16 cellular contexts compared by ENCODE assay signal in genomic region chr1:187374742-187375141, GRCh38.
A peak's percentile ranks its signal among the peaks of the same experiment; 100 is the strongest.
DNase-seq lines count a peak whose midpoint lies in the region; ATAC-seq and TF ChIP-seq lines count a peak whose summit lies in the region.
"Had no signal": no experiment of that assay in that cellular context is flagged by ENCODE, and none has a peak within 500 bp of the region (broad histone marks: within the 10 kb centered on the region; RNA-seq: fewer than 3 reads in every experiment).

No MANE protein-coding gene starts in this region.

- TF ChIP-seq CTCF in progenitor cell of endocrine pancreas (IDR thresholded peaks at IDR 0.05; ENCODE audit: unreplicated experiment) = no peak
- no peak for TF ChIP-seq CTCF in breast epithelium (IDR thresholded peaks at IDR 0.05)
- no peak for TF ChIP-seq CTCF in foreskin fibroblast (IDR thresholded peaks at IDR 0.05; ENCODE audit: low read depth, low read length)

- H3K9ac ChIP-seq in HUES48 (ENCODE audit: low read depth, low read length) = no peak overlapping the region
- H3K9ac ChIP-seq in iPS-18a (ENCODE audit: low read length) = no peak overlapping the region

- ATAC-seq in GM21528 (IDR thresholded peaks at IDR 0.05; ENCODE audit: low FRiP score, unreplicated experiment) = no peak
- ATAC-seq: GM12878 had no signal

- H3K27ac ChIP-seq in HUES48 (ENCODE audit: low read depth, low read length) (peak overlapping the region; percentile 40), iPS-18a (ENCODE audit: low read length) (no peak overlapping the region), breast epithelium (no peak overlapping the region)

- no peak for TF ChIP-seq POLR2A in breast epithelium (IDR thresholded peaks at IDR 0.05)

- no peaks in the 10 kb centered on the region for H3K9me3 ChIP-seq in HUES48 (ENCODE audit: control insufficient read depth, insufficient read depth, low read length)
- no peaks in the 10 kb centered on the region for H3K9me3 ChIP-seq in iPS-18a (ENCODE audit: control insufficient read depth, low read depth, low read length)
- no peaks in the 10 kb centered on the region for H3K9me3 ChIP-seq in breast epithelium
- H3K9me3 ChIP-seq: BE2C had no signal

- H3K27ac Mint-ChIP-seq in progenitor cell of endocrine pancreas = peak overlapping the region; percentile 15
- H3K27ac Mint-ChIP-seq: CD4-positive, alpha-beta T cell had no signal

- H3K36me3 ChIP-seq in HUES48 (ENCODE audit: control insufficient read depth, insufficient read depth, low read length) (no peaks in the 10 kb centered on the region), iPS-18a (ENCODE audit: control insufficient read depth, low read depth, low read length) (no peaks in the 10 kb centered on the region), breast epithelium (no peaks in the 10 kb centered on the region)
- H3K36me3 ChIP-seq: BE2C had no signal

- H3K36me3 Mint-ChIP-seq in progenitor cell of endocrine pancreas (ENCODE audit: insufficient read depth) = no peaks in the 10 kb centered on the region

- H3K4me3 ChIP-seq in HUES48 (ENCODE audit: low read depth, low read length) = no peak overlapping the region
- H3K4me3 ChIP-seq in iPS-18a (ENCODE audit: low read length) = peak overlapping the region; percentile 6
- H3K4me3 ChIP-seq in breast epithelium = no peak overlapping the region
- H3K4me3 ChIP-seq in foreskin fibroblast (ENCODE audit: low read depth in 1 of 2, low read length in 2 of 2) = no peak overlapping the region
- H3K4me3 ChIP-seq: GM12878 had no signal

- peaks cover 17% of the 10 kb centered on the region for H3K27me3 Mint-ChIP-seq in progenitor cell of endocrine pancreas
- H3K27me3 Mint-ChIP-seq: CD4-positive, alpha-beta T cell had no signal

- H3K4me1 Mint-ChIP-seq in progenitor cell of endocrine pancreas (ENCODE audit: low read depth) = peaks cover 20% of the 10 kb centered on the region

- H3K27me3 ChIP-seq in HUES48 (ENCODE audit: control insufficient read depth, insufficient read depth, low read length) (no peaks in the 10 kb centered on the region), iPS-18a (ENCODE audit: control insufficient read depth, insufficient read depth, low read length) (no peaks in the 10 kb centered on the region), breast epithelium (no peaks in the 10 kb centered on the region)
- H3K27me3 ChIP-seq: BE2C had no signal

- no peak for DNase-seq in progenitor cell of endocrine pancreas (ENCODE audit: low spot score, unreplicated experiment)
- no peak for DNase-seq in breast epithelium (ENCODE audit: low spot score in 2 of 2)
- no peak for DNase-seq in foreskin fibroblast
- DNase-seq: ACHN; BE2C; C1 segment of cervical spinal cord; CD4-positive, alpha-beta T cell; DMS79 treated with DMSO at 0.1 percent for 48 hours; GF-D8; GOT3; H7; KG1 had no signal

- peaks cover 25% of the 10 kb centered on the region for H3K4me1 ChIP-seq in HUES48 (ENCODE audit: control insufficient read depth, insufficient read depth, low read length)
- H3K4me1 ChIP-seq in iPS-18a (ENCODE audit: control insufficient read depth, low read depth, low read length) = peaks cover 22% of the 10 kb centered on the region
- no peaks in the 10 kb centered on the region for H3K4me1 ChIP-seq in breast epithelium
- H3K4me1 ChIP-seq: BE2C had no signal

- intact Hi-C loops in breast epithelium (cut with DNase I; ENCODE audit: low total_unique reads) = no loop called here

- no peaks in the 10 kb centered on the region for H3K9me3 Mint-ChIP-seq in progenitor cell of endocrine pancreas (ENCODE audit: low read depth)

- H3K4me3 Mint-ChIP-seq in progenitor cell of endocrine pancreas (ENCODE audit: low read depth) = no peak overlapping the region
- H3K4me3 Mint-ChIP-seq: CD4-positive, alpha-beta T cell had no signal
